ENCODE assay signal across 12 cellular contexts in genomic region chr18:11309172-11309571, GRCh38.
DNase-seq lines count a peak whose midpoint lies in the region; ATAC-seq and TF ChIP-seq lines count a peak whose summit lies in the region.
"Had no signal": no experiment of that assay in that cellular context is flagged by ENCODE, and none has a peak within 500 bp of the region (broad histone marks: within the 10 kb centered on the region; RNA-seq: fewer than 3 reads in every experiment).

No MANE protein-coding gene starts in this region.

- no peaks in the 10 kb centered on the region for H3K36me3 Mint-ChIP-seq in HFFc6 (ENCODE audit: low read depth)

- no peaks in the 10 kb centered on the region for H3K9me3 Mint-ChIP-seq in HFFc6

- DNase-seq in EL (peak; percentile 46), HFFc6 (peak; percentile 45), SK-MEL-5 (ENCODE audit: low read depth, low spot score) (peak; percentile 68), left lobe of liver (ENCODE audit: low spot score) (no peak), T-helper 1 cell (no peak), HuH-7 (ENCODE audit: low spot score) (no peak), NCI-H1048 (lab: John Stamatoyannopoulos, UW) (no peak)
- DNase-seq in activated CD4-positive, alpha-beta T cell treated with anti-CD3 and anti-CD28 coated beads, Interleukin-2, amount 50 U/mL, for 48 hours: no peak
- DNase-seq: activated T-cell treated with anti-CD3 and anti-CD28 coated beads, Interleukin-2, amount 50 U/mL, for 1 hour; hippocampal formation; NCI-H2107; substantia nigra had no signal

- peaks cover 12% of the 10 kb centered on the region for H3K4me1 Mint-ChIP-seq in HFFc6 (ENCODE audit: low read depth)

- H3K27ac Mint-ChIP-seq in HFFc6: no peak overlapping the region

- H3K4me3 Mint-ChIP-seq in HFFc6: no peak overlapping the region

- in situ Hi-C loops in SK-MEL-5 (cut with HindIII; ENCODE audit: low pct_unique_long_range_greater_than_20kb, low sequenced_read_pairs): no loop called here

- TF ChIP-seq CTCF in HFFc6 (IDR thresholded peaks at IDR 0.05): peak; percentile 14; the same call in 1 of the 2 replicates

- ATAC-seq in left lobe of liver: peak; percentile 86

- H3K27me3 Mint-ChIP-seq in HFFc6 (ENCODE audit: insufficient read depth): no peaks in the 10 kb centered on the region; the same call in 1 of the 2 replicates

Comparison
In these comparisons a context has a peak if more than half of its experiments do, and no peak if none do; other contexts are left out.
1. DNase-seq: peak in EL (single experiment), HFFc6 (single experiment) and SK-MEL-5 (single experiment); none in left lobe of liver (single experiment), T-helper 1 cell (0 of 5), HuH-7 (single experiment), activated CD4-positive, alpha-beta T cell treated with anti-CD3 and anti-CD28 coated beads, Interleukin-2, amount 50 U/mL, for 48 hours (0 of 2) and NCI-H1048 (single experiment).